Comparison of ENCODE assay signal across 28 cellular contexts in the genomic region with DNA sequence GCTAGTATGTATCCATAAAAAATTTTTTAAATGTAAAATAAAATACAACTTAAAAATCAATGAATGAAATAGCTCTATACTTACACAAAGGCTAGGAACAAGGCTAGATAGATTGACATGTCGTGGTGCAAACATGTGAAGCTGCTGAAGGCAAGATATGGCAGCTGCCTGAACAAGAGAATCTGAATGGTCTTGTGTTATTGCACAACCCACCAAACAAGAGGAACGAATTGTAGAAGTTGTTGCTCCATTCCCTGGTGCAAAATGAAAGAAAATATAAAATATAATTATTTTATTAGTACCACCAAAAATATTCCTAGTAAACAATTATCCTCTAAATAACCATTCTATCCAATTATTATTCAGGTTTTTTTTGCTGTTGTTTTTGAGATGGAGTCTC.
"Had no signal": no experiment of that assay in that cellular context is flagged by ENCODE, and none has a peak within 500 bp of the region (broad histone marks: within the 10 kb centered on the region; RNA-seq: fewer than 3 reads in every experiment).

No MANE protein-coding gene starts in this region.

- DNase-seq: activated CD4-positive, alpha-beta memory T cell treated with anti-CD3 and anti-CD28 coated beads for 36 hours; activated CD4-positive, alpha-beta T cell treated with anti-CD3 and anti-CD28 coated beads for 36 hours; activated CD4-positive, alpha-beta T cell treated with anti-CD3 and anti-CD28 coated beads, Interleukin-2, amount 10 ng/mL, durations not matched to agents 24 days and 14 days; activated CD4-positive, CD25-positive, alpha-beta regulatory T cell; activated CD4-positive, CD25-positive, alpha-beta regulatory T cell treated with anti-CD3 and anti-CD28 coated beads, Interleukin-2, amount 50 U/mL, for 72 hours; activated CD8-positive, alpha-beta memory T cell treated with anti-CD3 and anti-CD28 coated beads, Interleukin-2, amount 10 ng/mL, durations not matched to agents 7 days and 5 days; activated CD8-positive, alpha-beta memory T cell treated with anti-CD3 and anti-CD28 coated beads, Interleukin-2, amount 50 U/mL, for 4 hours; activated CD8-positive, alpha-beta T cell treated with anti-CD3 and anti-CD28 coated beads, Interleukin-2, amount 10 ng/mL, durations not matched to agents 7 days and 5 days; activated effector memory CD4-positive, alpha-beta T cell treated with anti-CD3 and anti-CD28 coated beads, Interleukin-2, amount 50 U/mL, for 16 hours; activated naive CD4-positive, alpha-beta T cell treated with anti-CD3 and anti-CD28 coated beads for 36 hours; activated naive CD8-positive, alpha-beta T cell treated with anti-CD3 and anti-CD28 coated beads, Interleukin-2, amount 10 ng/mL, durations not matched to agents 7 days and 5 days; activated T-cell treated with anti-CD3 and anti-CD28 coated beads, Interleukin-2, amount 50 U/mL, for 1 hour; activated T-cell treated with anti-CD3 and anti-CD28 coated beads, Interleukin-2, amount 50 U/mL, for 48 hours; central memory CD4-positive, alpha-beta T cell; cerebellar nuclear complex; colonic mucosa; effector CD8-positive, alpha-beta T cell; foreskin fibroblast; head of caudate nucleus; T-helper 2 cell had no signal

- H3K27me3 ChIP-seq: ascending aorta, breast epithelium, cardiac muscle cell, colonic mucosa had no signal

- H3K9me3 ChIP-seq: ascending aorta, breast epithelium, colonic mucosa had no signal

- H3K4me3 Mint-ChIP-seq: activated CD4-positive, alpha-beta memory T cell treated with anti-CD3 and anti-CD28 coated beads for 36 hours; activated CD4-positive, alpha-beta T cell treated with anti-CD3 and anti-CD28 coated beads for 36 hours; activated CD4-positive, alpha-beta T cell treated with anti-CD3 and anti-CD28 coated beads, Interleukin-2, amount 10 ng/mL, durations not matched to agents 24 days and 14 days; activated CD8-positive, alpha-beta memory T cell treated with anti-CD3 and anti-CD28 coated beads, Interleukin-2, amount 10 ng/mL, durations not matched to agents 7 days and 5 days; activated CD8-positive, alpha-beta T cell treated with anti-CD3 and anti-CD28 coated beads, Interleukin-2, amount 10 ng/mL, durations not matched to agents 7 days and 5 days; activated naive CD4-positive, alpha-beta T cell treated with anti-CD3 and anti-CD28 coated beads for 36 hours; activated naive CD8-positive, alpha-beta T cell treated with anti-CD3 and anti-CD28 coated beads, Interleukin-2, amount 10 ng/mL, durations not matched to agents 7 days and 5 days; activated T-helper 1 cell treated with anti-CD3 and anti-CD28 coated beads, Interleukin-12 subunit alpha, Interleukin-12 subunit beta, Interleukin-2, Interleukin-4 antibody, amounts not matched to agents 30 ng/mL and 10 ng/mL and 1 ng/mL, durations not matched to agents 14 hours and 24 hours and 36 hours; brain had no signal

- ATAC-seq: activated CD4-positive, alpha-beta T cell treated with anti-CD3 and anti-CD28 coated beads for 36 hours; activated CD8-positive, alpha-beta memory T cell treated with anti-CD3 and anti-CD28 coated beads, Interleukin-2, amount 10 ng/mL, durations not matched to agents 7 days and 5 days; activated CD8-positive, alpha-beta T cell treated with anti-CD3 and anti-CD28 coated beads, Interleukin-2, amount 10 ng/mL, durations not matched to agents 7 days and 5 days; activated naive CD4-positive, alpha-beta T cell treated with anti-CD3 and anti-CD28 coated beads, Interleukin-2, amount 50 U/mL, for 72 hours; esophagus mucosa had no signal

- H3K27ac Mint-ChIP-seq: activated CD4-positive, alpha-beta memory T cell treated with anti-CD3 and anti-CD28 coated beads for 36 hours; activated CD4-positive, alpha-beta T cell treated with anti-CD3 and anti-CD28 coated beads for 36 hours; activated CD4-positive, alpha-beta T cell treated with anti-CD3 and anti-CD28 coated beads, Interleukin-2, amount 10 ng/mL, durations not matched to agents 24 days and 14 days; activated CD8-positive, alpha-beta memory T cell treated with anti-CD3 and anti-CD28 coated beads, Interleukin-2, amount 10 ng/mL, durations not matched to agents 7 days and 5 days; activated CD8-positive, alpha-beta T cell treated with anti-CD3 and anti-CD28 coated beads, Interleukin-2, amount 10 ng/mL, durations not matched to agents 7 days and 5 days; activated naive CD4-positive, alpha-beta T cell treated with anti-CD3 and anti-CD28 coated beads for 36 hours; activated naive CD4-positive, alpha-beta T cell treated with anti-CD3 and anti-CD28 coated beads, Interleukin-2, amount 50 U/mL, for 72 hours; activated naive CD8-positive, alpha-beta T cell treated with anti-CD3 and anti-CD28 coated beads, Interleukin-2, amount 10 ng/mL, durations not matched to agents 7 days and 5 days; activated T-helper 1 cell treated with anti-CD3 and anti-CD28 coated beads, Interleukin-12 subunit alpha, Interleukin-12 subunit beta, Interleukin-2, Interleukin-4 antibody, amounts not matched to agents 30 ng/mL and 10 ng/mL and 1 ng/mL, durations not matched to agents 14 hours and 24 hours and 36 hours; activated T-helper 2 cell treated with anti-CD3 and anti-CD28 coated beads, Interferon-gamma antibody, Interleukin-2, Interleukin-4, amounts not matched to agents 10 μg/mL and 5 μg/mL and 100 μg/mL, durations not matched to agents 14 hours and 24 hours and 36 hours; brain had no signal

- H3K27me3 Mint-ChIP-seq: activated CD4-positive, alpha-beta memory T cell treated with anti-CD3 and anti-CD28 coated beads for 36 hours; activated CD4-positive, alpha-beta T cell treated with anti-CD3 and anti-CD28 coated beads for 36 hours; activated CD4-positive, alpha-beta T cell treated with anti-CD3 and anti-CD28 coated beads, Interleukin-2, amount 10 ng/mL, durations not matched to agents 24 days and 14 days; activated CD8-positive, alpha-beta memory T cell treated with anti-CD3 and anti-CD28 coated beads, Interleukin-2, amount 10 ng/mL, durations not matched to agents 7 days and 5 days; activated naive CD8-positive, alpha-beta T cell treated with anti-CD3 and anti-CD28 coated beads, Interleukin-2, amount 10 ng/mL, durations not matched to agents 7 days and 5 days; brain had no signal

- H3K4me3 ChIP-seq: ascending aorta, breast epithelium, cardiac muscle cell, colonic mucosa had no signal

- H3K9me3 Mint-ChIP-seq: activated CD4-positive, alpha-beta memory T cell treated with anti-CD3 and anti-CD28 coated beads for 36 hours; activated CD4-positive, alpha-beta T cell treated with anti-CD3 and anti-CD28 coated beads, Interleukin-2, amount 10 ng/mL, durations not matched to agents 24 days and 14 days; activated naive CD4-positive, alpha-beta T cell treated with anti-CD3 and anti-CD28 coated beads for 36 hours; activated naive CD4-positive, alpha-beta T cell treated with anti-CD3 and anti-CD28 coated beads, Interleukin-2, amount 50 U/mL, for 72 hours; activated naive CD8-positive, alpha-beta T cell treated with anti-CD3 and anti-CD28 coated beads, Interleukin-2, amount 10 ng/mL, durations not matched to agents 7 days and 5 days; activated T-helper 1 cell treated with anti-CD3 and anti-CD28 coated beads, Interleukin-12 subunit alpha, Interleukin-12 subunit beta, Interleukin-2, Interleukin-4 antibody, amounts not matched to agents 30 ng/mL and 10 ng/mL and 1 ng/mL, durations not matched to agents 14 hours and 24 hours and 36 hours; activated T-helper 2 cell treated with anti-CD3 and anti-CD28 coated beads, Interferon-gamma antibody, Interleukin-2, Interleukin-4, amounts not matched to agents 10 μg/mL and 5 μg/mL and 100 μg/mL, durations not matched to agents 14 hours and 24 hours and 36 hours; brain had no signal

- H3K36me3 Mint-ChIP-seq: activated naive CD4-positive, alpha-beta T cell treated with anti-CD3 and anti-CD28 coated beads, Interleukin-2, amount 50 U/mL, for 72 hours had no signal

- H3K27ac ChIP-seq: ascending aorta, breast epithelium, cardiac muscle cell, colonic mucosa had no signal

- H3K4me1 ChIP-seq: ascending aorta, breast epithelium, colonic mucosa had no signal

- H3K4me1 Mint-ChIP-seq: activated CD4-positive, alpha-beta T cell treated with anti-CD3 and anti-CD28 coated beads for 36 hours; activated CD4-positive, alpha-beta T cell treated with anti-CD3 and anti-CD28 coated beads, Interleukin-2, amount 10 ng/mL, durations not matched to agents 24 days and 14 days; activated CD8-positive, alpha-beta memory T cell treated with anti-CD3 and anti-CD28 coated beads, Interleukin-2, amount 10 ng/mL, durations not matched to agents 7 days and 5 days; activated naive CD8-positive, alpha-beta T cell treated with anti-CD3 and anti-CD28 coated beads, Interleukin-2, amount 10 ng/mL, durations not matched to agents 7 days and 5 days; brain had no signal

- H3K36me3 ChIP-seq: breast epithelium, colonic mucosa had no signal
